Comparison of ENCODE assay signal across 18 cellular contexts in genomic region chr1:208161005-208161404, GRCh38.
DNase-seq lines count a peak whose midpoint lies in the region; TF ChIP-seq lines count a peak whose summit lies in the region.
"Had no signal": no experiment of that assay in that cellular context is flagged by ENCODE, and none has a peak within 500 bp of the region (broad histone marks: within the 10 kb centered on the region; RNA-seq: fewer than 3 reads in every experiment).

No MANE protein-coding gene starts in this region.

- TF ChIP-seq EP300 in stomach (IDR thresholded peaks at IDR 0.05), result no peak

- intact Hi-C loops in stomach (cut with DNase I; ENCODE audit: low total_unique reads), result no loop called here

- H3K9ac ChIP-seq in mucosa of stomach (ENCODE audit: low read length), result peak overlapping the region; percentile 22

- no peak for TF ChIP-seq POLR2A in stomach (IDR thresholded peaks at IDR 0.05)

- no peaks in the 10 kb centered on the region for H3K9me3 ChIP-seq in mucosa of stomach (ENCODE audit: control insufficient read depth, low read length)
- no peaks in the 10 kb centered on the region for H3K9me3 ChIP-seq in stomach
- H3K9me3 ChIP-seq in HAP-1, result no peaks in the 10 kb centered on the region
- H3K9me3 ChIP-seq: ovary had no signal

- H3K4me3 ChIP-seq in mucosa of stomach (ENCODE audit: low read length) (no peak overlapping the region), stomach (no peak overlapping the region), HAP-1 (no peak overlapping the region)
- H3K4me3 ChIP-seq: ovary had no signal

- TF ChIP-seq CTCF in stomach (IDR thresholded peaks at IDR 0.05), result no peak

- no peaks in the 10 kb centered on the region for H3K27me3 ChIP-seq in mucosa of stomach (ENCODE audit: control insufficient read depth, insufficient read depth, low read length)
- H3K27me3 ChIP-seq in stomach, result no peaks in the 10 kb centered on the region
- H3K27me3 ChIP-seq in HAP-1 (ENCODE audit: low read depth), result peaks cover 17% of the 10 kb centered on the region
- H3K27me3 ChIP-seq: ovary had no signal

- DNase-seq in M059J (ENCODE audit: low read depth) (peak; percentile 24), astrocyte of the hippocampus (ENCODE audit: low read depth, low spot score) (peak; percentile 53), stomach (no peak), HAP-1 (ENCODE audit: low spot score in 2 of 2) (no peak)
- DNase-seq in activated CD8-positive, alpha-beta memory T cell treated with anti-CD3 and anti-CD28 coated beads, Interleukin-2, amount 50 U/mL, for 4 hours, result no peak
- no peak for DNase-seq in activated T-cell treated with anti-CD3 and anti-CD28 coated beads, Interleukin-2, amount 50 U/mL, for 48 hours
- DNase-seq: activated CD4-positive, alpha-beta T cell treated with anti-CD3 and anti-CD28 coated beads for 36 hours; CD8-positive, alpha-beta T cell; DND-41; effector CD8-positive, alpha-beta T cell; immature natural killer cell; left ventricle myocardium superior; NCI-H524; stimulated activated CD4-positive, alpha-beta T cell treated with anti-CD3 and anti-CD28 coated beads, Interleukin-1b, Interleukin-23, amount 100 ng/mL, for 48 hours; stimulated activated naive CD4-positive, alpha-beta T cell treated with Interleukin-2 at 50 U/mL for 16 hours; trophoblast cell had no signal

- peaks cover 7% of the 10 kb centered on the region for H3K36me3 ChIP-seq in mucosa of stomach (ENCODE audit: control insufficient read depth, insufficient read depth, low read length)
- no peaks in the 10 kb centered on the region for H3K36me3 ChIP-seq in stomach
- H3K36me3 ChIP-seq in HAP-1 (replicated peaks), result no peaks in the 10 kb centered on the region
- H3K36me3 ChIP-seq: ovary had no signal

- in situ Hi-C loops in HAP-1 (cut with MboI; ENCODE audit: low sequenced_read_pairs), result no loop called here

- H3K27ac ChIP-seq in stomach, result peak overlapping the region in 3 of 5 donors; percentile 57 to 81 (median 64)

- 43 to 77% (median 58%) methylated on average over 1 of the region's 1 CpG for WGBS in stomach, 5 donors

- peaks cover 62% of the 10 kb centered on the region for H3K4me1 ChIP-seq in mucosa of stomach (ENCODE audit: control insufficient read depth, insufficient read depth, low read length)
- peaks cover 45 to 96% (median 67%) of the 10 kb centered on the region in 4 donors for H3K4me1 ChIP-seq in stomach
- H3K4me1 ChIP-seq in HAP-1, result no peaks in the 10 kb centered on the region

Comparison
In these comparisons a context has a peak if more than half of its experiments do, and no peak if none do; other contexts are left out.
1. DNase-seq: peak in M059J (single experiment) and astrocyte of the hippocampus (single experiment); none in stomach (single experiment), activated CD8-positive, alpha-beta memory T cell treated with anti-CD3 and anti-CD28 coated beads, Interleukin-2, amount 50 U/mL, for 4 hours (single experiment), HAP-1 (0 of 2) and activated T-cell treated with anti-CD3 and anti-CD28 coated beads, Interleukin-2, amount 50 U/mL, for 48 hours (0 of 2).